Comparison of ENCODE assay signal across 1 cellular context in the genomic region with DNA sequence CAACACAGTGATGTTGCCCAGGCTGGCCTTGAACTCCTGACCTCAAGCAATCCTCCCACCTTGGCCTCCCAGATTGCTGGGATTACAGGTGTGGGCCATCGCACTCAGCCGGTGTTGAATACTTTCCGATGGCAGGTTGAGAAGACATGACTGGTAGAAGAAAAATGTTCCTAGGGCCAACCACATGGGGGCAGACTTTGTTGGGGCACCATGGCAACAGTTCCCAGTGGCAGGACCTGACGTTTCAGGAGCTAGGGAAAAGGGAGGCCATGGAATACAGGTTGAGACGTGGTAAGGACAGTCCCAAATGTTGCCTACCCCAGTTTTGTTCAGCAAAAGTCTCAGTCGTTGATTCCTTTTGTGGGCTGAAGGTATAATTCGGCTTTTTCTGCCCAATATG.
TF ChIP-seq lines count a peak whose summit lies in the region.

No MANE protein-coding gene starts in this region.

TF ChIP-seq in GM23338, 12 proteins besides CTCF, POLR2A, EP300 and RAD21 (continued from another document):
- TF ChIP-seq REST (IDR thresholded peaks at IDR 0.05; ENCODE audit: unreplicated experiment) (no peak), ZNF462 (CRISPR knock-in tag; IDR thresholded peaks at IDR 0.05) (no peak)
TF ChIP-seq in GM23338: peak in this region for 0.
